ENCODE assay signal across 24 cellular contexts in the genomic region with DNA sequence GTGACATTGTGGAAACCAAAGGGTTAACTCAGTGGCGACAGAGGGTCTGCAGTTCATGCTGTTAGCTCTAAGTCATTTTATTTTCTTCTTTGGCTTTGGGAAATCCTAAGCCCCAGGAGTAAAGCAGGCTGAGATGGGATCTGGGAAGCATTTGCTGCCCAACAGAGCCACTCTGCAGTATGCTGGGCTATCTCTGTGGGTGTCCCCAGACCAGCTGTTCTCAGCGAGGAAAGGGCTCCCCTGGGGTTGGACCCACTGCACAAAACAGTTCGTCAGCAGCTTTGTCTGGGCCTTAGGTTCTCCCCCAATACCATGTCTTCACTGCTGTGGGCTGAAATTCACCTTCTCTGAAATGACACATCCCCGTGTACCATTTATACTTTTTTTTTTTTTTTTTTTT. TPM values are rescaled to one million over a fixed set of nuclear protein-coding genes. Genes with fewer than 3 reads are reported as not detected.
DNase-seq lines count a peak whose midpoint lies in the region; ATAC-seq and TF ChIP-seq lines count a peak whose summit lies in the region.
"Had no signal": no experiment of that assay in that cellular context is flagged by ENCODE, and none has a peak within 500 bp of the region (broad histone marks: within the 10 kb centered on the region; RNA-seq: fewer than 3 reads in every experiment).

No MANE protein-coding gene starts in this region.

- no peak overlapping the region for H3K4me3 ChIP-seq in SJCRH30

- CTCF ChIA-PET in HEK293T (lab: Yijun Ruan, JAX): interaction anchor here (0.6 kb wide), 1 partner anchor 47 kb away, joined by 3 read pairs; no protein-coding TSS in a partner anchor

- DNase-seq in D341Med (ENCODE audit: low spot score): peak; percentile 82
- no peak for DNase-seq in HEK293T (ENCODE audit: extremely low spot score)
- DNase-seq in SJCRH30: peak; percentile 88 to 91
- peak; percentile 44 for DNase-seq in myocyte (ENCODE audit: low read depth)
- DNase-seq in naive thymus-derived CD8-positive, alpha-beta T cell: no peak
- no peak for DNase-seq in activated CD4-positive, alpha-beta T cell treated with anti-CD3 and anti-CD28 coated beads, Interleukin-2, amount 50 U/mL, for 1 hour
- DNase-seq in amygdala (lab: John Stamatoyannopoulos, UW): no peak
- DNase-seq: ACHN; C1 segment of cervical spinal cord; CD8-positive, alpha-beta memory T cell; DND-41; H7; MV-4-11; NCI-H1694 treated with DMSO at 0.1 percent for 48 hours; NCI-H2107; NCI-H226; NCI-H526 treated with DMSO at 0.1 percent for 48 hours; SHP77; SK-N-SH had no signal

- no peaks in the 10 kb centered on the region for H3K36me3 Mint-ChIP-seq in naive thymus-derived CD8-positive, alpha-beta T cell
- H3K36me3 Mint-ChIP-seq: CD8-positive, alpha-beta memory T cell had no signal

- no peaks in the 10 kb centered on the region for H3K9me3 ChIP-seq in SJCRH30 (replicated peaks)
- H3K9me3 ChIP-seq: SK-N-SH had no signal

- no peaks in the 10 kb centered on the region for H3K9me3 Mint-ChIP-seq in naive thymus-derived CD8-positive, alpha-beta T cell
- H3K9me3 Mint-ChIP-seq: CD8-positive, alpha-beta memory T cell had no signal

- no peak overlapping the region for H3K4me3 Mint-ChIP-seq in naive thymus-derived CD8-positive, alpha-beta T cell
- H3K4me3 Mint-ChIP-seq: CD8-positive, alpha-beta memory T cell had no signal

- H3K27ac ChIP-seq in SJCRH30: peak overlapping the region; percentile 59
- H3K27ac ChIP-seq: HL-60, KMS-11 had no signal

- H3K4me1 Mint-ChIP-seq in naive thymus-derived CD8-positive, alpha-beta T cell: no peaks in the 10 kb centered on the region
- H3K4me1 Mint-ChIP-seq: CD8-positive, alpha-beta memory T cell had no signal

- 0 out of 2 replicates have a peak, but pooled peaks cover 4% of the 10 kb centered on the region for H3K36me3 ChIP-seq in SJCRH30

- POLR2A ChIA-PET in HEK293T (lab: Yijun Ruan, JAX): interaction anchor here (1.1 kb wide), 1 partner anchor 15 kb away, joined by 3 read pairs; no protein-coding TSS in a partner anchor
- POLR2A ChIA-PET in naive thymus-derived CD8-positive, alpha-beta T cell (lab: Charles Lee): no interaction called here

- no peak for ATAC-seq in naive thymus-derived CD8-positive, alpha-beta T cell

- no peak overlapping the region for H3K27ac Mint-ChIP-seq in naive thymus-derived CD8-positive, alpha-beta T cell
- H3K27ac Mint-ChIP-seq: CD8-positive, alpha-beta memory T cell had no signal

- H3K4me1 ChIP-seq in SJCRH30: peaks cover 23% of the 10 kb centered on the region

- H3K27me3 Mint-ChIP-seq in naive thymus-derived CD8-positive, alpha-beta T cell: peaks cover 8 to 26% (median 10%) of the 10 kb centered on the region in 5 donors

- H3K27me3 ChIP-seq in SJCRH30: no peaks in the 10 kb centered on the region

TF ChIP-seq in HEK293T, 16 proteins besides CTCF, POLR2A, EP300 and RAD21:
- TF ChIP-seq ZNF384 (IDR thresholded peaks at IDR 0.05) (peak; percentile 36; the same call in 1 of the 2 replicates), FOXK2 (IDR thresholded peaks at IDR 0.05) (no peak)
TF ChIP-seq in HEK293T: peak in this region for 1.

RNA-seq across cellular contexts. Expression of a gene that starts 34.0 kb away (rescaled TPM):
- 37.5 and 45.7 TPM in 2 replicates for total RNA-seq in SJCRH30 (2014; rRNA removed; shearing (Covaris generic))
- 78.1 and 84.1 TPM in 2 replicates for total RNA-seq in myocyte
- polyA plus RNA-seq in myocyte (2012): 34.6 TPM
- not detected for total RNA-seq in naive thymus-derived CD8-positive, alpha-beta T cell
- polyA plus RNA-seq in naive thymus-derived CD8-positive, alpha-beta T cell: not detected
- total RNA-seq: OCI-LY7 had no signal
- polyA plus RNA-seq: CD8-positive, alpha-beta memory T cell had no signal

RNA-seq across cellular contexts. Expression of a gene that starts 45.2 kb away (rescaled TPM):
- not detected in 2 replicates for total RNA-seq in SJCRH30 (2014; rRNA removed; shearing (Covaris generic))
- not detected in 2 replicates for total RNA-seq in myocyte
- polyA plus RNA-seq in myocyte (2012): not detected
- total RNA-seq in naive thymus-derived CD8-positive, alpha-beta T cell: not detected
- not detected for polyA plus RNA-seq in naive thymus-derived CD8-positive, alpha-beta T cell
- total RNA-seq: CD8-positive, alpha-beta memory T cell; G401; H7; HT1080; OCI-LY7 had no signal
- polyA plus RNA-seq: CD8-positive, alpha-beta memory T cell; SK-N-SH had no signal

Comparison
In these comparisons a context has a peak if more than half of its experiments do, and no peak if none do; other contexts are left out.
1. DNase-seq: peak in D341Med (single experiment), SJCRH30 (2 of 2) and myocyte (single experiment); none in HEK293T (single experiment), naive thymus-derived CD8-positive, alpha-beta T cell (0 of 10), activated CD4-positive, alpha-beta T cell treated with anti-CD3 and anti-CD28 coated beads, Interleukin-2, amount 50 U/mL, for 1 hour (single experiment) and amygdala (0 of 56).
2. RNA of a gene that starts 34.0 kb away (total RNA-seq): 78.1 to 84.1 TPM in myocyte and 37.5 to 45.7 TPM in SJCRH30; not detected in naive thymus-derived CD8-positive, alpha-beta T cell; every median in the first group is over 10 times any median in the second.